Comparison of ENCODE assay signal across 15 cellular contexts in the genomic region with DNA sequence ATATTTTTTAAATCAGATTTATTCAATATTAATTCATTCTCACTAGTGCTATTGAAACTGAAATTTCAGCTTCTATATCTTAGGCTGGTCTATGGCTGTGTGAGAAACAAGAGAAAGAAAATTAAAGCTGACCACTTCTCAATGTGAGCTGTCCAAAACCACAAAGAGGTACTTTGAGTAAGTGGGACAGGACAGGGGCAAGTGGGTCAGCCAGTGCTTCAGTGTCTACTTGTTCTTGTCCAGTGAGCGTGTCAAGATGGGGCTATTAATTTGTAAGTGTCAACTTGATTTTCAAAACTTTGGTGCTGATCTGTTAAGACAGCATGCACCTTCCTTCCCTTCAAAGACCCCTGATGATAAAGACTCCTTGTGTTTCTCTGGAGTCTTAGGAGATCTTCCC.
"Had no signal": no experiment of that assay in that cellular context is flagged by ENCODE, and none has a peak within 500 bp of the region (broad histone marks: within the 10 kb centered on the region; RNA-seq: fewer than 3 reads in every experiment).

No MANE protein-coding gene starts in this region.

- DNase-seq: activated B cell treated with CpG ODN at 0.5 μM for 24 hours; activated CD4-positive, alpha-beta T cell treated with anti-CD3 and anti-CD28 coated beads for 48 hours; activated CD8-positive, alpha-beta memory T cell treated with anti-CD3 and anti-CD28 coated beads, Interleukin-2, amount 50 U/mL, for 4 hours; activated CD8-positive, alpha-beta T cell treated with anti-CD3 and anti-CD28 coated beads, Interleukin-2, amount 10 ng/mL, durations not matched to agents 7 days and 5 days; activated gamma-delta T cell; activated T-cell treated with anti-CD3 and anti-CD28 coated beads, Interleukin-2, amount 50 U/mL, for 72 hours; left colon; naive B cell; psoas muscle; stomach had no signal

- ATAC-seq: activated CD8-positive, alpha-beta T cell treated with anti-CD3 and anti-CD28 coated beads, Interleukin-2, amount 10 ng/mL, durations not matched to agents 7 days and 5 days; activated naive CD4-positive, alpha-beta T cell treated with anti-CD3 and anti-CD28 coated beads, Interleukin-2, amount 50 U/mL, for 72 hours; activated T-cell treated with anti-CD3 and anti-CD28 coated beads, Interleukin-2, amount 50 U/mL, for 72 hours; left colon; psoas muscle; sciatic nerve had no signal

- FAIRE-seq: endometrium, islet of Langerhans, TTC549 had no signal
